In genomic region chr13:33817843-33818661, GRCh38 we compare ENCODE assay signal across 1 cellular context.
TF ChIP-seq lines count a peak whose summit lies in the region.

RFC3 (plus strand) TSS chr13:33818149; CDS start chr13:33818179, 30 bp downstream.

TF ChIP-seq in HepG2, 621 proteins besides CTCF, POLR2A, EP300 and RAD21 (continued from another document and continues in another):
- TF ChIP-seq, protein P1, sequence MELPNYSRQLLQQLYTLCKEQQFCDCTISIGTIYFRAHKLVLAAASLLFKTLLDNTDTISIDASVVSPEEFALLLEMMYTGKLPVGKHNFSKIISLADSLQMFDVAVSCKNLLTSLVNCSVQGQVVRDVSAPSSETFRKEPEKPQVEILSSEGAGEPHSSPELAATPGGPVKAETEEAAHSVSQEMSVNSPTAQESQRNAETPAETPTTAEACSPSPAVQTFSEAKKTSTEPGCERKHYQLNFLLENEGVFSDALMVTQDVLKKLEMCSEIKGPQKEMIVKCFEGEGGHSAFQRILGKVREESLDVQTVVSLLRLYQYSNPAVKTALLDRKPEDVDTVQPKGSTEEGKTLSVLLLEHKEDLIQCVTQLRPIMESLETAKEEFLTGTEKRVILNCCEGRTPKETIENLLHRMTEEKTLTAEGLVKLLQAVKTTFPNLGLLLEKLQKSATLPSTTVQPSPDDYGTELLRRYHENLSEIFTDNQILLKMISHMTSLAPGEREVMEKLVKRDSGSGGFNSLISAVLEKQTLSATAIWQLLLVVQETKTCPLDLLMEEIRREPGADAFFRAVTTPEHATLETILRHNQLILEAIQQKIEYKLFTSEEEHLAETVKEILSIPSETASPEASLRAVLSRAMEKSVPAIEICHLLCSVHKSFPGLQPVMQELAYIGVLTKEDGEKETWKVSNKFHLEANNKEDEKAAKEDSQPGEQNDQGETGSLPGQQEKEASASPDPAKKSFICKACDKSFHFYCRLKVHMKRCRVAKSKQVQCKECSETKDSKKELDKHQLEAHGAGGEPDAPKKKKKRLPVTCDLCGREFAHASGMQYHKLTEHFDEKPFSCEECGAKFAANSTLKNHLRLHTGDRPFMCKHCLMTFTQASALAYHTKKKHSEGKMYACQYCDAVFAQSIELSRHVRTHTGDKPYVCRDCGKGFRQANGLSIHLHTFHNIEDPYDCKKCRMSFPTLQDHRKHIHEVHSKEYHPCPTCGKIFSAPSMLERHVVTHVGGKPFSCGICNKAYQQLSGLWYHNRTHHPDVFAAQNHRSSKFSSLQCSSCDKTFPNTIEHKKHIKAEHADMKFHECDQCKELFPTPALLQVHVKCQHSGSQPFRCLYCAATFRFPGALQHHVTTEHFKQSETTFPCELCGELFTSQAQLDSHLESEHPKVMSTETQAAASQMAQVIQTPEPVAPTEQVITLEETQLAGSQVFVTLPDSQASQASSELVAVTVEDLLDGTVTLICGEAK (IDR thresholded peaks at IDR 0.05), result no peak
- TF ChIP-seq, protein P1 (CRISPR knock-in tag; IDR thresholded peaks at IDR 0.05), result peak; percentile 84
- no peak for TF ChIP-seq ZSCAN30 (CRISPR knock-in tag; IDR thresholded peaks at IDR 0.05)
- no peak for TF ChIP-seq MBD4 (IDR thresholded peaks at IDR 0.05; ENCODE audit: borderline replicate concordance, low read length)
- 0 out of 2 replicates have a peak, but pooled peaks have one; percentile 13 for TF ChIP-seq ZMYM2 (CRISPR knock-in tag; IDR thresholded peaks at IDR 0.05)
- TF ChIP-seq ZNF737 (CRISPR knock-in tag; IDR thresholded peaks at IDR 0.05; ENCODE audit: borderline replicate concordance), result no peak
- TF ChIP-seq, protein P2, sequence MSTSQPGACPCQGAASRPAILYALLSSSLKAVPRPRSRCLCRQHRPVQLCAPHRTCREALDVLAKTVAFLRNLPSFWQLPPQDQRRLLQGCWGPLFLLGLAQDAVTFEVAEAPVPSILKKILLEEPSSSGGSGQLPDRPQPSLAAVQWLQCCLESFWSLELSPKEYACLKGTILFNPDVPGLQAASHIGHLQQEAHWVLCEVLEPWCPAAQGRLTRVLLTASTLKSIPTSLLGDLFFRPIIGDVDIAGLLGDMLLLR (CRISPR knock-in tag; IDR thresholded peaks at IDR 0.05), result peak; percentile 73
- TF ChIP-seq IKZF5 (CRISPR knock-in tag; IDR thresholded peaks at IDR 0.05), result peak; percentile 49; the same call in 1 of the 2 replicates
- no peak for TF ChIP-seq ADNP (CRISPR knock-in tag; IDR thresholded peaks at IDR 0.05)
- TF ChIP-seq RAD51 (IDR thresholded peaks at IDR 0.05; ENCODE audit: borderline replicate concordance), result no peak
- TF ChIP-seq, protein P3, sequence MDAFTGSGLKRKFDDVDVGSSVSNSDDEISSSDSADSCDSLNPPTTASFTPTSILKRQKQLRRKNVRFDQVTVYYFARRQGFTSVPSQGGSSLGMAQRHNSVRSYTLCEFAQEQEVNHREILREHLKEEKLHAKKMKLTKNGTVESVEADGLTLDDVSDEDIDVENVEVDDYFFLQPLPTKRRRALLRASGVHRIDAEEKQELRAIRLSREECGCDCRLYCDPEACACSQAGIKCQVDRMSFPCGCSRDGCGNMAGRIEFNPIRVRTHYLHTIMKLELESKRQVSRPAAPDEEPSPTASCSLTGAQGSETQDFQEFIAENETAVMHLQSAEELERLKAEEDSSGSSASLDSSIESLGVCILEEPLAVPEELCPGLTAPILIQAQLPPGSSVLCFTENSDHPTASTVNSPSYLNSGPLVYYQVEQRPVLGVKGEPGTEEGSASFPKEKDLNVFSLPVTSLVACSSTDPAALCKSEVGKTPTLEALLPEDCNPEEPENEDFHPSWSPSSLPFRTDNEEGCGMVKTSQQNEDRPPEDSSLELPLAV (CRISPR knock-in tag; conservative IDR thresholded peaks at IDR 0.05; ENCODE audit: low read depth), result peak; percentile 92; the same call in 1 of the 2 replicates
- peak; percentile 98 for TF ChIP-seq ARNT2 (CRISPR knock-in tag; IDR thresholded peaks at IDR 0.05; ENCODE audit: low read depth)
- TF ChIP-seq MNT (IDR thresholded peaks at IDR 0.05), result peak; percentile 43; the same call in 1 of the 2 replicates
- TF ChIP-seq PITX1 (CRISPR knock-in tag; IDR thresholded peaks at IDR 0.05), result peak; percentile 59
- TF ChIP-seq ZNF614 (CRISPR knock-in tag; IDR thresholded peaks at IDR 0.05; ENCODE audit: borderline replicate concordance), result peak; percentile 14; the same call in 1 of the 2 replicates
- no peak for TF ChIP-seq SNAPC5 (CRISPR knock-in tag; IDR thresholded peaks at IDR 0.05; ENCODE audit: borderline replicate concordance)
- peak; percentile 36 for TF ChIP-seq ZMAT3 (CRISPR knock-in tag; conservative IDR thresholded peaks at IDR 0.05)
- TF ChIP-seq ZNF138 (CRISPR knock-in tag; IDR thresholded peaks at IDR 0.05; ENCODE audit: low read depth), result no peak
- TF ChIP-seq KDM5A (IDR thresholded peaks at IDR 0.05; ENCODE audit: borderline replicate concordance, low read length), result peak; percentile 89
- peak; percentile 98 for TF ChIP-seq SAP130 (CRISPR knock-in tag; IDR thresholded peaks at IDR 0.05; ENCODE audit: low read depth)
- TF ChIP-seq CBFB (CRISPR knock-in tag; IDR thresholded peaks at IDR 0.05), result no peak
- peak; percentile 51; the same call in 1 of the 2 replicates for TF ChIP-seq SP4 (CRISPR knock-in tag; IDR thresholded peaks at IDR 0.05)
- peak; percentile 68; the same call in 1 of the 2 replicates for TF ChIP-seq ZNF580 (CRISPR knock-in tag; IDR thresholded peaks at IDR 0.05; ENCODE audit: borderline replicate concordance, low read depth)
- TF ChIP-seq ZNF569 (CRISPR knock-in tag; IDR thresholded peaks at IDR 0.05; ENCODE audit: borderline replicate concordance), result no peak
- TF ChIP-seq ZNF350 (CRISPR knock-in tag; IDR thresholded peaks at IDR 0.05; ENCODE audit: borderline replicate concordance, low read depth), result peak; percentile 83; the same call in 1 of the 2 replicates
- TF ChIP-seq, protein P4, sequence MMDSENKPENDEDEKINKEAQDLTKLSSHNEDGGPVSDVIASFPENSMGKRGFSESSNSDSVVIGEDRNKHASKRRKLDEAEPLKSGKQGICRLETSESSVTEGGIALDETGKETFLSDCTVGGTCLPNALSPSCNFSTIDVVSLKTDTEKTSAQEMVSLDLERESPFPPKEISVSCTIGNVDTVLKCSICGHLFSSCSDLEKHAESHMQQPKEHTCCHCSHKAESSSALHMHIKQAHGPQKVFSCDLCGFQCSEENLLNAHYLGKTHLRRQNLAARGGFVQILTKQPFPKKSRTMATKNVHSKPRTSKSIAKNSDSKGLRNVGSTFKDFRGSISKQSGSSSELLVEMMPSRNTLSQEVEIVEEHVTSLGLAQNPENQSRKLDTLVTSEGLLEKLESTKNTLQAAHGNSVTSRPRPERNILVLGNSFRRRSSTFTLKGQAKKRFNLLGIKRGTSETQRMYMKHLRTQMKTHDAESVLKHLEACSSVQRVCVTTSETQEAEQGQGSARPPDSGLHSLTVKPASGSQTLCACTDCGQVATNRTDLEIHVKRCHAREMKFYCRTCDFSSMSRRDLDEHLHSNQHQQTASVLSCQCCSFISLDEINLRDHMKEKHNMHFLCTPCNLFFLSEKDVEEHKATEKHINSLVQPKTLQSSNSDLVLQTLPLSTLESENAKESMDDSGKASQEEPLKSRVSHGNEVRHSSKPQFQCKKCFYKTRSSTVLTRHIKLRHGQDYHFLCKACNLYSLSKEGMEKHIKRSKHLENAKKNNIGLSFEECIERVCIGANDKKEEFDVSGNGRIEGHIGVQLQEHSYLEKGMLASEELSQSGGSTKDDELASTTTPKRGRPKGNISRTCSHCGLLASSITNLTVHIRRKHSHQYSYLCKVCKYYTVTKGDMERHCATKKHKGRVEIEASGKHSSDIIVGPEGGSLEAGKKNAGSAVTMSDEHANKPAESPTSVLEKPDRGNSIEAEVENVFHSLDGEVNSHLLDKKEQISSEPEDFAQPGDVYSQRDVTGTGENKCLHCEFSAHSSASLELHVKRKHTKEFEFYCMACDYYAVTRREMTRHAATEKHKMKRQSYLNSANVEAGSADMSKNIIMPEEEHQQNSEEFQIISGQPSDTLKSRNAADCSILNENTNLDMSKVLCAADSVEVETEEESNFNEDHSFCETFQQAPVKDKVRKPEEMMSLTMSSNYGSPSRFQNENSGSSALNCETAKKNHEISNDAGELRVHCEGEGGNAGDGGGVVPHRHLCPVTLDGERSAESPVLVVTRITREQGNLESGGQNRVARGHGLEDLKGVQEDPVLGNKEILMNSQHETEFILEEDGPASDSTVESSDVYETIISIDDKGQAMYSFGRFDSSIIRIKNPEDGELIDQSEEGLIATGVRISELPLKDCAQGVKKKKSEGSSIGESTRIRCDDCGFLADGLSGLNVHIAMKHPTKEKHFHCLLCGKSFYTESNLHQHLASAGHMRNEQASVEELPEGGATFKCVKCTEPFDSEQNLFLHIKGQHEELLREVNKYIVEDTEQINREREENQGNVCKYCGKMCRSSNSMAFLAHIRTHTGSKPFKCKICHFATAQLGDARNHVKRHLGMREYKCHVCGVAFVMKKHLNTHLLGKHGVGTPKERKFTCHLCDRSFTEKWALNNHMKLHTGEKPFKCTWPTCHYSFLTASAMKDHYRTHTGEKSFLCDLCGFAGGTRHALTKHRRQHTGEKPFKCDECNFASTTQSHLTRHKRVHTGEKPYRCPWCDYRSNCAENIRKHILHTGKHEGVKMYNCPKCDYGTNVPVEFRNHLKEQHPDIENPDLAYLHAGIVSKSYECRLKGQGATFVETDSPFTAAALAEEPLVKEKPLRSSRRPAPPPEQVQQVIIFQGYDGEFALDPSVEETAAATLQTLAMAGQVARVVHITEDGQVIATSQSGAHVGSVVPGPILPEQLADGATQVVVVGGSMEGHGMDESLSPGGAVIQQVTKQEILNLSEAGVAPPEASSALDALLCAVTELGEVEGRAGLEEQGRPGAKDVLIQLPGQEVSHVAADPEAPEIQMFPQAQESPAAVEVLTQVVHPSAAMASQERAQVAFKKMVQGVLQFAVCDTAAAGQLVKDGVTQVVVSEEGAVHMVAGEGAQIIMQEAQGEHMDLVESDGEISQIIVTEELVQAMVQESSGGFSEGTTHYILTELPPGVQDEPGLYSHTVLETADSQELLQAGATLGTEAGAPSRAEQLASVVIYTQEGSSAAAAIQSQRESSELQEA (CRISPR knock-in tag; IDR thresholded peaks at IDR 0.05; ENCODE audit: not compliant biosample characterization), result peak; percentile 22
- no peak for TF ChIP-seq LCORL (IDR thresholded peaks at IDR 0.05)
- TF ChIP-seq LCORL (CRISPR knock-in tag; IDR thresholded peaks at IDR 0.05), result no peak
- TF ChIP-seq HOMEZ (CRISPR knock-in tag; IDR thresholded peaks at IDR 0.05; ENCODE audit: low read depth), result peak; percentile 93
- TF ChIP-seq REL (CRISPR knock-in tag; conservative IDR thresholded peaks at IDR 0.05), result peak; percentile 90
